Comparison of ENCODE assay signal across 13 cellular contexts in genomic region chr5:10521466-10522223, GRCh38. TPM values are rescaled to one million over a fixed set of nuclear protein-coding genes. Genes with fewer than 3 reads are reported as not detected.
DNase-seq lines count a peak whose midpoint lies in the region; ATAC-seq and TF ChIP-seq lines count a peak whose summit lies in the region.
"Had no signal": no experiment of that assay in that cellular context is flagged by ENCODE, and none has a peak within 500 bp of the region (broad histone marks: within the 10 kb centered on the region; RNA-seq: fewer than 3 reads in every experiment).

No MANE protein-coding gene starts in this region.

- H3K27ac Mint-ChIP-seq in activated CD8-positive, alpha-beta T cell treated with anti-CD3 and anti-CD28 coated beads for 36 hours: no peak overlapping the region
- H3K27ac Mint-ChIP-seq in activated CD8-positive, alpha-beta T cell treated with anti-CD3 and anti-CD28 coated beads, Interleukin-2, amount 10 ng/mL, durations not matched to agents 7 days and 5 days: no peak overlapping the region
- no peak overlapping the region for H3K27ac Mint-ChIP-seq in neural progenitor cell
- H3K27ac Mint-ChIP-seq: activated naive CD4-positive, alpha-beta T cell treated with anti-CD3 and anti-CD28 coated beads, Interleukin-2, amount 10 ng/mL, durations not matched to agents 7 days and 5 days had no signal

- intact Hi-C loops in activated CD8-positive, alpha-beta T cell treated with anti-CD3 and anti-CD28 coated beads for 36 hours (cut with micrococcal nuclease): no loop called here
- intact Hi-C loops in IMR-90 (cut with micrococcal nuclease) (no loop called here), vagina (cut with DNase I) (no loop called here)

- H2BK5ac ChIP-seq in IMR-90 (ENCODE audit: low read depth, low read length, poor library complexity, severe bottlenecking): no peak overlapping the region

- H2AFZ ChIP-seq in IMR-90 (replicated peaks; ENCODE audit: low read length, poor library complexity) (no peak overlapping the region), neural progenitor cell (replicated peaks) (no peak overlapping the region)

- H4K20me1 ChIP-seq in IMR-90 (ENCODE audit: insufficient read depth, low read length): no peaks in the 10 kb centered on the region
- H4K20me1 ChIP-seq in neural progenitor cell (ENCODE audit: low read depth): no peaks in the 10 kb centered on the region
- H4K20me1 ChIP-seq: BLaER1 treated with 17β-estradiol and CSF1 and Interleukin-3, amounts not matched to agents 10 nM and 100 nM had no signal

- no peak overlapping the region for H4K5ac ChIP-seq in IMR-90 (ENCODE audit: low read depth, low read length)

- dilution Hi-C loops in IMR-90 (cut with HindIII; ENCODE audit: low sequenced_read_pairs, unreplicated experiment): no loop called here

- H3K9me1 ChIP-seq in IMR-90 (ENCODE audit: insufficient read depth, low read length): peaks cover 26% of the 10 kb centered on the region

- no peak overlapping the region for H3K4me3 ChIP-seq in IMR-90 (ENCODE audit: insufficient read depth, low read depth, low read length)
- no peak overlapping the region for H3K4me3 ChIP-seq in cardiac fibroblast (replicated peaks in 1 of 2; ENCODE audit: low read depth in 2 of 2, low read length in 2 of 2)
- no peak overlapping the region for H3K4me3 ChIP-seq in neural progenitor cell
- H3K4me3 ChIP-seq in vagina: no peak overlapping the region
- H3K4me3 ChIP-seq: BLaER1 treated with 17β-estradiol and CSF1 and Interleukin-3, amounts not matched to agents 10 nM and 100 nM; ovary; thoracic aorta had no signal

- peaks cover 4% of the 10 kb centered on the region for H3K9me3 Mint-ChIP-seq in activated CD8-positive, alpha-beta T cell treated with anti-CD3 and anti-CD28 coated beads for 36 hours
- H3K9me3 Mint-ChIP-seq in activated CD8-positive, alpha-beta T cell treated with anti-CD3 and anti-CD28 coated beads, Interleukin-2, amount 10 ng/mL, durations not matched to agents 7 days and 5 days (ENCODE audit: insufficient read depth): no peaks in the 10 kb centered on the region
- peaks cover 14% of the 10 kb centered on the region for H3K9me3 Mint-ChIP-seq in neural progenitor cell
- H3K9me3 Mint-ChIP-seq: activated naive CD4-positive, alpha-beta T cell treated with anti-CD3 and anti-CD28 coated beads, Interleukin-2, amount 10 ng/mL, durations not matched to agents 7 days and 5 days had no signal

- H3K56ac ChIP-seq in IMR-90 (ENCODE audit: extremely low read depth, insufficient read depth, low read length): no peak overlapping the region

- peak overlapping the region; percentile 32; the same call in 1 of the 2 replicates for H2BK20ac ChIP-seq in IMR-90 (ENCODE audit: low read depth, low read length)

- no peaks in the 10 kb centered on the region for H3F3A ChIP-seq in neural progenitor cell (ENCODE audit: low read depth)

- POLR2A ChIA-PET in activated CD8-positive, alpha-beta T cell treated with anti-CD3 and anti-CD28 coated beads for 36 hours (lab: Charles Lee): no interaction called here
- POLR2A ChIA-PET in activated CD8-positive, alpha-beta T cell treated with anti-CD3 and anti-CD28 coated beads, Interleukin-2, amount 10 ng/mL, durations not matched to agents 7 days and 5 days (lab: Charles Lee): no interaction called here
- POLR2A ChIA-PET in IMR-90 (lab: Charles Lee; ENCODE audit: unreplicated experiment): no interaction called here

- H3K79me1 ChIP-seq in IMR-90 (ENCODE audit: low read depth in 1 of 2, low read length in 2 of 2): no peaks in the 10 kb centered on the region

- no peak for ATAC-seq in activated CD8-positive, alpha-beta T cell treated with anti-CD3 and anti-CD28 coated beads for 36 hours
- no peak for ATAC-seq in activated CD8-positive, alpha-beta T cell treated with anti-CD3 and anti-CD28 coated beads, Interleukin-2, amount 10 ng/mL, durations not matched to agents 7 days and 5 days
- ATAC-seq in IMR-90 (ENCODE audit: low read depth): no peak

- TF ChIP-seq POLR2A in IMR-90 (IDR thresholded peaks at IDR 0.05; ENCODE audit: low read depth, low read length): no peak
- TF ChIP-seq POLR2A in vagina (IDR thresholded peaks at IDR 0.05): no peak

- no peak overlapping the region for H2AK9ac ChIP-seq in IMR-90 (replicated peaks; ENCODE audit: low read depth, low read length, poor library complexity)

- no peak overlapping the region; the same call in 2 of the 3 replicates for H2BK15ac ChIP-seq in IMR-90 (ENCODE audit: low read depth, low read length)

- no peaks in the 10 kb centered on the region for H3K4me1 Mint-ChIP-seq in activated CD8-positive, alpha-beta T cell treated with anti-CD3 and anti-CD28 coated beads for 36 hours (ENCODE audit: low read depth)
- H3K4me1 Mint-ChIP-seq in activated CD8-positive, alpha-beta T cell treated with anti-CD3 and anti-CD28 coated beads, Interleukin-2, amount 10 ng/mL, durations not matched to agents 7 days and 5 days (ENCODE audit: low read depth): no peaks in the 10 kb centered on the region
- peaks cover 10% of the 10 kb centered on the region for H3K4me1 Mint-ChIP-seq in neural progenitor cell
- H3K4me1 Mint-ChIP-seq: activated naive CD4-positive, alpha-beta T cell treated with anti-CD3 and anti-CD28 coated beads, Interleukin-2, amount 10 ng/mL, durations not matched to agents 7 days and 5 days had no signal

- peak overlapping the region; percentile 64 for H2BK120ac ChIP-seq in IMR-90 (ENCODE audit: low read depth, low read length)

- H3K27ac ChIP-seq in IMR-90 (ENCODE audit: insufficient read depth, low read length) (no peak overlapping the region), neural progenitor cell (no peak overlapping the region), vagina (no peak overlapping the region)
- H3K27ac ChIP-seq: BLaER1 treated with 17β-estradiol and CSF1 and Interleukin-3, amounts not matched to agents 10 nM and 100 nM; ovary; thoracic aorta had no signal

- TF ChIP-seq CTCF in activated CD8-positive, alpha-beta T cell treated with anti-CD3 and anti-CD28 coated beads for 36 hours (IDR thresholded peaks at IDR 0.05): peak; percentile 38
- TF ChIP-seq CTCF in IMR-90 (conservative IDR thresholded peaks at IDR 0.05; ENCODE audit: low read depth, low read length) (peak; percentile 11; the same call in 1 of the 2 replicates), cardiac fibroblast (IDR thresholded peaks at IDR 0.05; ENCODE audit: low read depth, low read length) (peak; percentile 63), neural progenitor cell (IDR thresholded peaks at IDR 0.05) (peak; percentile 46), vagina (IDR thresholded peaks at IDR 0.05) (peak in 1 of 3 experiments; percentile 6)

- no peaks in the 10 kb centered on the region for H3K79me2 ChIP-seq in neural progenitor cell (ENCODE audit: low read depth)

- 100% methylated on average over 3 of the region's 14 CpGs; no CpG with 5 or more reads in 1 of the 2 experiments for WGBS in IMR-90 (ENCODE audit: extremely low coverage in 2 of 2, insufficient read length in 1 of 2), 2 experiments

- H3K14ac ChIP-seq in IMR-90 (replicated peaks; ENCODE audit: low read depth, low read length): 0 out of 2 replicates have a peak overlapping the region, but pooled peaks have one; percentile 54

- H4K8ac ChIP-seq in IMR-90 (ENCODE audit: low read depth in 2 of 2, low read length in 2 of 2): no peak overlapping the region

- no peak overlapping the region for H3K4me3 Mint-ChIP-seq in activated CD8-positive, alpha-beta T cell treated with anti-CD3 and anti-CD28 coated beads for 36 hours
- H3K4me3 Mint-ChIP-seq in activated CD8-positive, alpha-beta T cell treated with anti-CD3 and anti-CD28 coated beads, Interleukin-2, amount 10 ng/mL, durations not matched to agents 7 days and 5 days: no peak overlapping the region
- H3K4me3 Mint-ChIP-seq in neural progenitor cell: no peak overlapping the region
- H3K4me3 Mint-ChIP-seq: activated naive CD4-positive, alpha-beta T cell treated with anti-CD3 and anti-CD28 coated beads, Interleukin-2, amount 10 ng/mL, durations not matched to agents 7 days and 5 days had no signal

- H4K91ac ChIP-seq in IMR-90 (ENCODE audit: insufficient read depth, low read depth, low read length): peak overlapping the region; percentile 19

- H3K36me3 ChIP-seq in IMR-90 (ENCODE audit: control insufficient read depth, insufficient read depth, low read length) (no peaks in the 10 kb centered on the region), neural progenitor cell (no peaks in the 10 kb centered on the region), vagina (no peaks in the 10 kb centered on the region)
- H3K36me3 ChIP-seq: BLaER1 treated with 17β-estradiol and CSF1 and Interleukin-3, amounts not matched to agents 10 nM and 100 nM; ovary; thoracic aorta had no signal

- peak overlapping the region; percentile 78; the same call in 1 of the 2 replicates for H2AK5ac ChIP-seq in IMR-90 (ENCODE audit: low read depth, low read length)

- no peak overlapping the region for H3K23ac ChIP-seq in IMR-90 (ENCODE audit: low read depth, low read length)

- no peak for DNase-seq in activated CD8-positive, alpha-beta T cell treated with anti-CD3 and anti-CD28 coated beads for 36 hours
- no peak for DNase-seq in activated CD8-positive, alpha-beta T cell treated with anti-CD3 and anti-CD28 coated beads, Interleukin-2, amount 10 ng/mL, durations not matched to agents 7 days and 5 days
- DNase-seq in IMR-90 (no peak), cardiac fibroblast (ENCODE audit: low read depth in 2 of 2) (no peak), neural progenitor cell (ENCODE audit: low spot score) (no peak), COLO829 (ENCODE audit: low spot score) (no peak), vagina (ENCODE audit: extremely low spot score in 2 of 2) (no peak)
- DNase-seq in activated naive CD4-positive, alpha-beta T cell treated with Interleukin-2 at 50 U/mL for 16 hours: no peak
- DNase-seq: activated naive CD4-positive, alpha-beta T cell treated with anti-CD3 and anti-CD28 coated beads, Interleukin-2, amount 10 ng/mL, durations not matched to agents 7 days and 5 days; ovary; SHP77 had no signal

- H3K4me1 ChIP-seq in IMR-90 (ENCODE audit: control insufficient read depth, insufficient read depth, low read length) (peaks cover 19% of the 10 kb centered on the region), neural progenitor cell (no peaks in the 10 kb centered on the region), vagina (no peaks in the 10 kb centered on the region)

- H3K9me3 ChIP-seq in IMR-90 (ENCODE audit: control insufficient read depth, insufficient read depth, low read length) (peaks cover 3% of the 10 kb centered on the region; the same call in 1 of the 2 replicates), neural progenitor cell (ENCODE audit: low read depth) (no peaks in the 10 kb centered on the region), vagina (no peaks in the 10 kb centered on the region)
- H3K9me3 ChIP-seq: ovary, thoracic aorta had no signal

- H3K27me3 Mint-ChIP-seq in activated CD8-positive, alpha-beta T cell treated with anti-CD3 and anti-CD28 coated beads for 36 hours: peaks cover 1% of the 10 kb centered on the region
- H3K27me3 Mint-ChIP-seq in activated CD8-positive, alpha-beta T cell treated with anti-CD3 and anti-CD28 coated beads, Interleukin-2, amount 10 ng/mL, durations not matched to agents 7 days and 5 days (ENCODE audit: low read depth): no peaks in the 10 kb centered on the region
- no peaks in the 10 kb centered on the region for H3K27me3 Mint-ChIP-seq in neural progenitor cell (ENCODE audit: insufficient read depth, low read depth)

- H3K4ac ChIP-seq in IMR-90 (ENCODE audit: low read depth, low read length): peak overlapping the region; percentile 11

- H3K4me2 ChIP-seq in IMR-90 (ENCODE audit: low read depth, low read length): no peak overlapping the region
- no peak overlapping the region for H3K4me2 ChIP-seq in neural progenitor cell
- H3K4me2 ChIP-seq: BLaER1 treated with 17β-estradiol and CSF1 and Interleukin-3, amounts not matched to agents 10 nM and 100 nM had no signal

- CTCF ChIA-PET in activated CD8-positive, alpha-beta T cell treated with anti-CD3 and anti-CD28 coated beads for 36 hours (lab: Charles Lee): no interaction called here
- CTCF ChIA-PET in activated CD8-positive, alpha-beta T cell treated with anti-CD3 and anti-CD28 coated beads, Interleukin-2, amount 10 ng/mL, durations not matched to agents 7 days and 5 days (lab: Charles Lee): no interaction called here
- CTCF ChIA-PET in IMR-90 (lab: Yijun Ruan, JAX): no interaction called here

- BruUV-seq in IMR-90 (replicated peaks; lab: Mats Ljungman, UMichigan): no TSS peak

- H3K9ac ChIP-seq in IMR-90 (ENCODE audit: low read depth, low read length) (no peak overlapping the region), neural progenitor cell (no peak overlapping the region)
- H3K9ac ChIP-seq: BLaER1 treated with 17β-estradiol and CSF1 and Interleukin-3, amounts not matched to agents 10 nM and 100 nM had no signal

- peak overlapping the region; percentile 20; the same call in 1 of the 2 replicates for H3K18ac ChIP-seq in IMR-90 (ENCODE audit: low read depth, low read length)

- in situ Hi-C loops in IMR-90 (cut with MboI; ENCODE audit: low sequenced_read_pairs): no loop called here

- TF ChIP-seq RAD21 in IMR-90 (IDR thresholded peaks at IDR 0.05; ENCODE audit: low read length): no peak

- H3K27me3 ChIP-seq in IMR-90 (ENCODE audit: control insufficient read depth, insufficient read depth, low read length) (no peaks in the 10 kb centered on the region), neural progenitor cell (no peaks in the 10 kb centered on the region), vagina (no peaks in the 10 kb centered on the region)
- H3K27me3 ChIP-seq: BLaER1 treated with 17β-estradiol and CSF1 and Interleukin-3, amounts not matched to agents 10 nM and 100 nM; ovary had no signal

- no peaks in the 10 kb centered on the region for H3K36me3 Mint-ChIP-seq in activated CD8-positive, alpha-beta T cell treated with anti-CD3 and anti-CD28 coated beads for 36 hours (ENCODE audit: low read depth)
- no peaks in the 10 kb centered on the region for H3K36me3 Mint-ChIP-seq in activated CD8-positive, alpha-beta T cell treated with anti-CD3 and anti-CD28 coated beads, Interleukin-2, amount 10 ng/mL, durations not matched to agents 7 days and 5 days (ENCODE audit: low read depth)
- peaks cover 6% of the 10 kb centered on the region for H3K36me3 Mint-ChIP-seq in neural progenitor cell
- H3K36me3 Mint-ChIP-seq: activated naive CD4-positive, alpha-beta T cell treated with anti-CD3 and anti-CD28 coated beads, Interleukin-2, amount 10 ng/mL, durations not matched to agents 7 days and 5 days had no signal

RNA-seq across cellular contexts. Expression of gene ANKRD33B, which starts 42.2 kb away (rescaled TPM):
- 10 to 100 TPM; 13.6 to 13.8 TPM for total RNA-seq in activated CD8-positive, alpha-beta T cell treated with anti-CD3 and anti-CD28 coated beads for 36 hours
- 1 to 10 TPM; 4.6 to 5.5 TPM for total RNA-seq in activated CD8-positive, alpha-beta T cell treated with anti-CD3 and anti-CD28 coated beads, Interleukin-2, amount 10 ng/mL, durations not matched to agents 7 days and 5 days
- total RNA-seq in IMR-90 (2012; rRNA removed): 2.5 and 2.8 TPM in 2 replicates
- 3.3 and 3.8 TPM in 2 replicates for polyA plus RNA-seq in IMR-90 (2012; rRNA removed)
- 2.2 and 3.2 TPM in 2 replicates for polyA plus RNA-seq in IMR-90 (2012; cell fraction: cytosol; rRNA removed)
- 13.5 and 13.8 TPM in 2 replicates for polyA plus RNA-seq in IMR-90 (2012; cell fraction: nucleus; rRNA removed; ENCODE audit: low replicate concordance)
- total RNA-seq in neural progenitor cell (ENCODE audit: low replicate concordance): 2.2 and 3.5 TPM in 2 replicates
- total RNA-seq in vagina: 14.2 TPM
